Comparison of ENCODE assay signal across 33 cellular contexts in the genomic region with DNA sequence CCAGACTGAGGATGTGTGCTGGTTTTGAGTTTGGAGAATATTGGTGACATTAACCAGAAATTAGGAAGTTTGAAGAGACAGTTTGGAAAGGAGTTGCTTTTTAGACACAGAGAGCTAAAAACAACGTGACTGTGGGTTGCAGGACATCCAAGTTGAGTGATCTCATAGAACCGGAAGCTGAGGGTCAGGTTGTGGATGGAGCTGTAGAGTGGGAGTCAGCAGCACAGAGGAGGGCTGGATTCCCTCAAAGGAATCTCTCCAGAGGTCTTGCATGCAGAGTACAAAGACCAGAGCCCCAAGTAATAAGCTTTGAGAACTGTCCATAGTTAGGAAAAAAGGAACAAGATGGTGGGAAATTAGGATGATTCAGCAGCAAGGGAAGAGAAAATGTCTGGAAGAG. TPM values are rescaled to one million over a fixed set of nuclear protein-coding genes. Genes with fewer than 3 reads are reported as not detected.
DNase-seq lines count a peak whose midpoint lies in the region; ATAC-seq, FAIRE-seq and TF ChIP-seq lines count a peak whose summit lies in the region.
"Had no signal": no experiment of that assay in that cellular context is flagged by ENCODE, and none has a peak within 500 bp of the region (broad histone marks: within the 10 kb centered on the region; RNA-seq: fewer than 3 reads in every experiment).

No MANE protein-coding gene starts in this region.

- CTCF ChIA-PET in CD8-positive, alpha-beta T cell (lab: Charles Lee) = interaction anchor here (1.5 kb wide), 1 partner anchor 18 kb away, joined by 3 read pairs; no protein-coding TSS in a partner anchor

- H3K36me3 ChIP-seq in gastrocnemius medialis (no peaks in the 10 kb centered on the region), small intestine (ENCODE audit: control insufficient read depth in 2 of 2, insufficient read depth in 2 of 2, low read length in 2 of 2) (no peaks in the 10 kb centered on the region)
- H3K36me3 ChIP-seq in CD8-positive, alpha-beta T cell (ENCODE audit: insufficient read depth, low read length) = no peaks in the 10 kb centered on the region
- H3K36me3 ChIP-seq: cardiac muscle cell, HAP-1, neural progenitor cell, transverse colon had no signal

- H3K4me1 Mint-ChIP-seq in CD8-positive, alpha-beta T cell (ENCODE audit: low read depth) = no peaks in the 10 kb centered on the region
- H3K4me1 Mint-ChIP-seq: B cell had no signal

- no peaks in the 10 kb centered on the region for H3K36me3 Mint-ChIP-seq in CD8-positive, alpha-beta T cell
- H3K36me3 Mint-ChIP-seq: activated naive CD4-positive, alpha-beta T cell treated with anti-CD3 and anti-CD28 coated beads, Interleukin-2, amount 50 U/mL, for 72 hours; neural progenitor cell; WTC11 had no signal

- H3K27me3 ChIP-seq in gastrocnemius medialis (no peaks in the 10 kb centered on the region), small intestine (ENCODE audit: control insufficient read depth in 2 of 2, insufficient read depth in 2 of 2, low read length in 2 of 2) (no peaks in the 10 kb centered on the region), foreskin keratinocyte (no peaks in the 10 kb centered on the region)
- no peaks in the 10 kb centered on the region for H3K27me3 ChIP-seq in CD8-positive, alpha-beta T cell (ENCODE audit: insufficient read depth, low read length)
- H3K27me3 ChIP-seq: cardiac muscle cell, neural progenitor cell, transverse colon had no signal

- intact Hi-C loops in gastrocnemius medialis (cut with DNase I; ENCODE audit: low total_unique reads) = loop anchor here (2.0 to 10.0 kb wide), 2 partner anchors 31 to 635 kb away; partner anchors contain the start of genes ADGRF3 and SELENOI
- intact Hi-C loops in CD8-positive, alpha-beta T cell (cut with DNase I, micrococcal nuclease) = no loop called here

- H3K9me3 ChIP-seq in gastrocnemius medialis (no peaks in the 10 kb centered on the region), small intestine (ENCODE audit: control insufficient read depth, low read depth) (no peaks in the 10 kb centered on the region)
- no peaks in the 10 kb centered on the region for H3K9me3 ChIP-seq in CD8-positive, alpha-beta T cell (ENCODE audit: low read length)
- H3K9me3 ChIP-seq: HAP-1, transverse colon had no signal

- 67 to 87% (median 78%) methylated on average over 2 of the region's 2 CpGs for WGBS in small intestine, 3 donors

- no peak overlapping the region for H3K27ac Mint-ChIP-seq in CD8-positive, alpha-beta T cell
- H3K27ac Mint-ChIP-seq: activated naive CD4-positive, alpha-beta T cell treated with anti-CD3 and anti-CD28 coated beads, Interleukin-2, amount 50 U/mL, for 72 hours; B cell; effector memory CD8-positive, alpha-beta T cell; IgD-negative memory B cell; neural progenitor cell; WTC11 had no signal

- no peaks in the 10 kb centered on the region for H3K9me3 Mint-ChIP-seq in CD8-positive, alpha-beta T cell
- H3K9me3 Mint-ChIP-seq: activated naive CD4-positive, alpha-beta T cell treated with anti-CD3 and anti-CD28 coated beads, Interleukin-2, amount 50 U/mL, for 72 hours; effector memory CD8-positive, alpha-beta T cell; IgD-negative memory B cell; neural progenitor cell; WTC11 had no signal

- peak overlapping the region; percentile 94 to 97 (median 96) for H3K27ac ChIP-seq in gastrocnemius medialis
- H3K27ac ChIP-seq in CD8-positive, alpha-beta T cell (ENCODE audit: low read depth, low read length) = no peak overlapping the region
- no peak overlapping the region for H3K27ac ChIP-seq in small intestine (ENCODE audit: low read depth in 1 of 2, low read length in 1 of 2)
- no peak overlapping the region for H3K27ac ChIP-seq in foreskin keratinocyte
- H3K27ac ChIP-seq: cardiac muscle cell, neural progenitor cell, RWPE1, transverse colon had no signal

- no peak overlapping the region for H3K4me3 Mint-ChIP-seq in CD8-positive, alpha-beta T cell
- H3K4me3 Mint-ChIP-seq: B cell; effector memory CD8-positive, alpha-beta T cell; IgD-negative memory B cell; neural progenitor cell; WTC11 had no signal

- no peaks in the 10 kb centered on the region for H3K27me3 Mint-ChIP-seq in CD8-positive, alpha-beta T cell (ENCODE audit: low read depth)
- H3K27me3 Mint-ChIP-seq: IgD-negative memory B cell had no signal

- no peak for ATAC-seq in gastrocnemius medialis
- no peak for ATAC-seq in CD8-positive, alpha-beta T cell
- ATAC-seq in foreskin keratinocyte = no peak
- ATAC-seq: activated naive CD4-positive, alpha-beta T cell treated with anti-CD3 and anti-CD28 coated beads, Interleukin-2, amount 50 U/mL, for 72 hours; effector memory CD8-positive, alpha-beta T cell; right cardiac atrium; WTC11 had no signal

- TF ChIP-seq CTCF in fibroblast of villous mesenchyme (IDR thresholded peaks at IDR 0.05; ENCODE audit: insufficient read depth, low read depth, low read length) (no peak), gastrocnemius medialis (IDR thresholded peaks at IDR 0.05 in 4 of 5, conservative IDR thresholded peaks at IDR 0.05 in 1 of 5) (no peak), foreskin keratinocyte (conservative IDR thresholded peaks at IDR 0.05) (no peak)
- TF ChIP-seq CTCF in CD8-positive, alpha-beta T cell (IDR thresholded peaks at IDR 0.05) = no peak

- DNase-seq in EL (peak; percentile 21), RCC 7860 (ENCODE audit: low spot score) (peak; percentile 15), fibroblast of villous mesenchyme (ENCODE audit: low read depth) (peak; percentile 60), gastrocnemius medialis (no peak), CD1c-positive myeloid dendritic cell (ENCODE audit: extremely low spot score) (no peak), small intestine (no peak), foreskin keratinocyte (no peak)
- DNase-seq in CD8-positive, alpha-beta T cell = no peak
- DNase-seq: activated CD4-positive, alpha-beta T cell treated with anti-CD3 and anti-CD28 coated beads, Interleukin-2, amount 50 U/mL, for 1 hour; activated effector memory CD4-positive, alpha-beta T cell treated with Interleukin-2 at 50 U/mL for 16 hours; activated T-cell treated with anti-CD3 and anti-CD28 coated beads, Interleukin-2, amount 50 U/mL, for 1 hour; cortex of kidney; DMS 273 treated with DMSO at 0.1 percent for 48 hours; effector memory CD8-positive, alpha-beta T cell; foreskin fibroblast; NCI-H1105; NCI-H187; NCI-H2171; NCI-H82; posterior cingulate gyrus; right cardiac atrium; stimulated activated CD4-positive, alpha-beta T cell treated with anti-CD3 and anti-CD28 coated beads, Interleukin-4, amount 100 ng/mL, for 4 hours; transverse colon had no signal

- POLR2A ChIA-PET in CD8-positive, alpha-beta T cell (lab: Charles Lee) = no interaction called here

- FAIRE-seq in RCC 7860 (lab: Jason Lieb, UNC) (no peak), small intestine (lab: Jason Lieb, UNC) (no peak)
- FAIRE-seq: GM12892 had no signal

- TF ChIP-seq POLR2A in gastrocnemius medialis (IDR thresholded peaks at IDR 0.05) = no peak

- H3K4me1 ChIP-seq in gastrocnemius medialis (peaks cover 92 to 99% of the 10 kb centered on the region in 2 donors), small intestine (ENCODE audit: control insufficient read depth in 2 of 2, insufficient read depth in 1 of 2, low read depth in 1 of 2, low read length in 1 of 2) (peaks cover 0 to 4% of the 10 kb centered on the region in 2 donors), foreskin keratinocyte (no peaks in the 10 kb centered on the region)
- no peaks in the 10 kb centered on the region for H3K4me1 ChIP-seq in CD8-positive, alpha-beta T cell (ENCODE audit: insufficient read depth, low read length)
- H3K4me1 ChIP-seq: HAP-1 had no signal

- H3K4me3 ChIP-seq in fibroblast of villous mesenchyme (ENCODE audit: low read depth, low read length) (no peak overlapping the region), gastrocnemius medialis (no peak overlapping the region), small intestine (ENCODE audit: low read depth in 1 of 2, low read length in 2 of 2) (no peak overlapping the region)
- H3K4me3 ChIP-seq in CD8-positive, alpha-beta T cell (ENCODE audit: low read depth, low read length) = no peak overlapping the region
- H3K4me3 ChIP-seq: cardiac muscle cell, HAP-1, lung, neural progenitor cell, transverse colon had no signal

- in situ Hi-C loops in gastrocnemius medialis (cut with MboI; ENCODE audit: low sequenced_read_pairs in 4 of 4) = no loop called here

RNA-seq across cellular contexts. Expression of gene MAPRE3, which starts 9.3 kb away (rescaled TPM):
- total RNA-seq in fibroblast of villous mesenchyme (3.5 TPM in 2 replicates), gastrocnemius medialis (10 to 100 TPM; 41.9 to 66.5 (median 53.9) TPM), foreskin keratinocyte (6.8 and 7.7 TPM in 2 replicates)
- total RNA-seq in CD8-positive, alpha-beta T cell = 1 to 10 TPM; 2.6 to 3.8 TPM
- polyA plus RNA-seq in small intestine (10 to 100 TPM in 1 of 3 donors, 1 to 10 TPM in 2; 2.9 to 11.1 (median 3.0) TPM), foreskin keratinocyte (8.9 and 11.0 TPM in 2 replicates)

RNA-seq across cellular contexts. Expression of gene TMEM214, which starts 53.0 kb away (rescaled TPM):
- total RNA-seq in fibroblast of villous mesenchyme (57.7 and 70.4 TPM in 2 replicates), gastrocnemius medialis (10 to 100 TPM; 20.0 to 37.7 (median 24.9) TPM), foreskin keratinocyte (40.0 and 47.7 TPM in 2 replicates)
- total RNA-seq in CD8-positive, alpha-beta T cell = 10 to 100 TPM; 26.5 to 27.4 TPM
- polyA plus RNA-seq in small intestine (10 to 100 TPM; 27.5 to 50.4 (median 29.2) TPM), foreskin keratinocyte (49.2 and 53.8 TPM in 2 replicates)

Comparison
In these comparisons a context has a peak if more than half of its experiments do, and no peak if none do; other contexts are left out.
1. DNase-seq: peak in EL (single experiment), RCC 7860 (single experiment) and fibroblast of villous mesenchyme (single experiment); none in gastrocnemius medialis (0 of 2), CD8-positive, alpha-beta T cell (0 of 7), CD1c-positive myeloid dendritic cell (single experiment), small intestine (single experiment) and foreskin keratinocyte (0 of 2).
2. H3K27ac ChIP-seq: peak in gastrocnemius medialis (4 of 4); none in CD8-positive, alpha-beta T cell (single experiment), small intestine (0 of 2) and foreskin keratinocyte (single experiment).